In genomic region chr1:204503913-204504519, GRCh38 we compare ENCODE assay signal across 1 cellular context.
TF ChIP-seq lines count a peak whose summit lies in the region.

No MANE protein-coding gene starts in this region.

TF ChIP-seq in HEK293, 187 proteins besides CTCF, POLR2A, EP300 and RAD21 (continued from another document):
- TF ChIP-seq PRDM6 (tag by site-specific recombination; IDR thresholded peaks at IDR 0.05) (peak; percentile 75), ZNF274 (IDR thresholded peaks at IDR 0.05; ENCODE audit: low read length) (no peak), ZNF274 (tag by site-specific recombination; IDR thresholded peaks at IDR 0.05; ENCODE audit: borderline replicate concordance) (no peak)
